ENCODE assay signal across 1 cellular context in genomic region chr7:48114589-48114988, GRCh38.
TF ChIP-seq lines count a peak whose summit lies in the region.

No MANE protein-coding gene starts in this region.

TF ChIP-seq in H1, 55 proteins besides CTCF, POLR2A, EP300 and RAD21:
- TF ChIP-seq YY1 (IDR thresholded peaks at IDR 0.05; ENCODE audit: low read depth, low read length) (no peak), ATF3 (IDR thresholded peaks at IDR 0.05; ENCODE audit: insufficient read depth, low read depth, low read length) (no peak), TAF7 (optimal IDR thresholded peaks at IDR 0.05; ENCODE audit: borderline replicate concordance, low read depth, low read length) (no peak), KDM1A (IDR thresholded peaks at IDR 0.05; ENCODE audit: borderline replicate concordance, low read length) (no peak), SIRT6 (IDR thresholded peaks at IDR 0.05; ENCODE audit: low read length) (no peak), MAX (IDR thresholded peaks at IDR 0.05) (no peak), HDAC2 (IDR thresholded peaks at IDR 0.05; ENCODE audit: borderline replicate concordance in 1 of 2, low read depth in 2 of 2, low read length in 2 of 2) (no peak), CREB1 (IDR thresholded peaks at IDR 0.05) (no peak), E2F6 (IDR thresholded peaks at IDR 0.05) (no peak), TAF1 (IDR thresholded peaks at IDR 0.05; ENCODE audit: low read depth, low read length) (no peak), BACH1 (IDR thresholded peaks at IDR 0.05; ENCODE audit: low read length) (no peak), CHD2 (IDR thresholded peaks at IDR 0.05; ENCODE audit: low read length) (no peak), PHF8 (conservative IDR thresholded peaks at IDR 0.05; ENCODE audit: low read depth, low read length) (no peak), ATF2 (IDR thresholded peaks at IDR 0.05; ENCODE audit: low read length) (no peak), RFX5 (IDR thresholded peaks at IDR 0.05; ENCODE audit: borderline replicate concordance, low read depth, low read length) (no peak), USF2 (IDR thresholded peaks at IDR 0.05; ENCODE audit: low read length) (no peak), TCF12 (IDR thresholded peaks at IDR 0.05; ENCODE audit: low read depth, low read length) (no peak)
TF ChIP-seq in H1: peak in this region for 0.
